Comparison of ENCODE assay signal across 8 cellular contexts in the genomic region with DNA sequence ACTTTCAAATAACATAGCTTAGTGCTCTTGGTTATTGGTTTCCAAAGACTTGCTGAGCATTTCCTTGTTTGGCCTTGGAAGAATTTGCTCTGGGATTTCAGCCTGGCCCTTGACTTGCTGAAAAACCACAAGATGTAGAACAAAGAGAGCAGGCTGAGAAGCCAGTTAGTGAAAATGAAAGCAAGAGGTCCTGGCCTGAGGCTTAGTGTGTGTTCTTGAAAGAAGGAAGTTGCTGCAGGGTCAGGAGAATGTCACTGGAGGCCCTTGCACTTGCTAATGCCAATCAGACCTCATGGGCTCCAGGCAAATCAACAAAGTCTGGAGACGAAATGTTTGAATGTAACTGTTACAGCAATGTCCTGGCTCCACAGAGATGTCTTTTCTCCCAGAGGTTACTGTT.
DNase-seq lines count a peak whose midpoint lies in the region; ATAC-seq and TF ChIP-seq lines count a peak whose summit lies in the region.

No MANE protein-coding gene starts in this region.

- H3K4me3 ChIP-seq in right cardiac atrium (ENCODE audit: low read length): no peak overlapping the region
- H3K4me3 ChIP-seq in effector memory CD4-positive, alpha-beta T cell (ENCODE audit: insufficient read depth, low read depth, low read length, poor library complexity, severe bottlenecking): no peak overlapping the region
- H3K4me3 ChIP-seq in CD8-positive, alpha-beta T cell (ENCODE audit: low read depth, low read length): no peak overlapping the region

- peaks cover 4% of the 10 kb centered on the region for H3K27me3 Mint-ChIP-seq in activated T-helper 1 cell treated with anti-CD3 and anti-CD28 coated beads, Interleukin-12 subunit alpha, Interleukin-12 subunit beta, Interleukin-2, Interleukin-4 antibody, amounts not matched to agents 30 ng/mL and 10 ng/mL and 1 ng/mL, durations not matched to agents 14 hours and 24 hours and 36 hours (ENCODE audit: insufficient read depth)
- no peaks in the 10 kb centered on the region for H3K27me3 Mint-ChIP-seq in CD8-positive, alpha-beta T cell (ENCODE audit: low read depth)

- ATAC-seq in GM21529 (IDR thresholded peaks at IDR 0.05; ENCODE audit: unreplicated experiment) (peak; percentile 100), right cardiac atrium (peak; percentile 85 to 90), sciatic nerve (peak; percentile 95)
- ATAC-seq in CD8-positive, alpha-beta T cell: no peak

- peaks cover 16% of the 10 kb centered on the region for H3K4me1 Mint-ChIP-seq in activated T-helper 1 cell treated with anti-CD3 and anti-CD28 coated beads, Interleukin-12 subunit alpha, Interleukin-12 subunit beta, Interleukin-2, Interleukin-4 antibody, amounts not matched to agents 30 ng/mL and 10 ng/mL and 1 ng/mL, durations not matched to agents 14 hours and 24 hours and 36 hours (ENCODE audit: low read depth)
- H3K4me1 Mint-ChIP-seq in CD8-positive, alpha-beta T cell (ENCODE audit: low read depth): peaks cover 7% of the 10 kb centered on the region

- CTCF ChIA-PET in CD8-positive, alpha-beta T cell (lab: Charles Lee): interaction anchor here (0.7 to 3.2 kb wide), 2 partner anchors 8 to 13 kb away, joined by 4 to 14 read pairs; no protein-coding TSS in a partner anchor

- H3K27me3 ChIP-seq in right cardiac atrium (ENCODE audit: control insufficient read depth, insufficient read depth): no peaks in the 10 kb centered on the region
- H3K27me3 ChIP-seq in effector memory CD4-positive, alpha-beta T cell (replicated peaks; ENCODE audit: control insufficient read depth, insufficient read depth, low read length, poor library complexity, severe bottlenecking): no peaks in the 10 kb centered on the region
- no peaks in the 10 kb centered on the region for H3K27me3 ChIP-seq in CD8-positive, alpha-beta T cell (ENCODE audit: insufficient read depth, low read length)

- H3K4me1 ChIP-seq in right cardiac atrium (ENCODE audit: control insufficient read depth, insufficient read depth, low read length): peaks cover 8% of the 10 kb centered on the region
- H3K4me1 ChIP-seq in effector memory CD4-positive, alpha-beta T cell (ENCODE audit: control insufficient read depth, insufficient read depth, low read length, poor library complexity, severe bottlenecking): no peaks in the 10 kb centered on the region
- peaks cover 6% of the 10 kb centered on the region for H3K4me1 ChIP-seq in CD8-positive, alpha-beta T cell (ENCODE audit: insufficient read depth, low read length)

- H3K27ac ChIP-seq in right cardiac atrium (ENCODE audit: low read length): peak overlapping the region; percentile 80
- no peak overlapping the region for H3K27ac ChIP-seq in effector memory CD4-positive, alpha-beta T cell (ENCODE audit: insufficient read depth, low read length, poor library complexity, severe bottlenecking)
- no peak overlapping the region for H3K27ac ChIP-seq in CD8-positive, alpha-beta T cell (ENCODE audit: low read depth, low read length)

- H3K4me3 Mint-ChIP-seq in activated T-helper 1 cell treated with anti-CD3 and anti-CD28 coated beads, Interleukin-12 subunit alpha, Interleukin-12 subunit beta, Interleukin-2, Interleukin-4 antibody, amounts not matched to agents 30 ng/mL and 10 ng/mL and 1 ng/mL, durations not matched to agents 14 hours and 24 hours and 36 hours: no peak overlapping the region
- no peak overlapping the region for H3K4me3 Mint-ChIP-seq in CD8-positive, alpha-beta T cell

- DNase-seq in GM04504 (ENCODE audit: low read depth) (peak; percentile 71), HT1080 (ENCODE audit: low read depth) (peak; percentile 85), right cardiac atrium (peak; percentile 41 to 72 (median 47)), sciatic nerve (ENCODE audit: low spot score) (peak; percentile 67)
- peak; percentile 16 for DNase-seq in activated T-helper 1 cell treated with anti-CD3 and anti-CD28 coated beads, Interleukin-12 subunit alpha, Interleukin-12 subunit beta, Interleukin-2, Interleukin-4 antibody, amounts not matched to agents 30 ng/mL and 10 ng/mL and 1 ng/mL, durations not matched to agents 14 hours and 24 hours and 36 hours (ENCODE audit: low spot score)
- DNase-seq in effector memory CD4-positive, alpha-beta T cell: no peak
- DNase-seq in CD8-positive, alpha-beta T cell: no peak

- TF ChIP-seq CTCF in CD8-positive, alpha-beta T cell (IDR thresholded peaks at IDR 0.05): no peak

- POLR2A ChIA-PET in CD8-positive, alpha-beta T cell (lab: Charles Lee): no interaction called here

- H3K9me3 Mint-ChIP-seq in activated T-helper 1 cell treated with anti-CD3 and anti-CD28 coated beads, Interleukin-12 subunit alpha, Interleukin-12 subunit beta, Interleukin-2, Interleukin-4 antibody, amounts not matched to agents 30 ng/mL and 10 ng/mL and 1 ng/mL, durations not matched to agents 14 hours and 24 hours and 36 hours: no peaks in the 10 kb centered on the region
- no peaks in the 10 kb centered on the region for H3K9me3 Mint-ChIP-seq in CD8-positive, alpha-beta T cell

- no peaks in the 10 kb centered on the region for H3K36me3 Mint-ChIP-seq in activated T-helper 1 cell treated with anti-CD3 and anti-CD28 coated beads, Interleukin-12 subunit alpha, Interleukin-12 subunit beta, Interleukin-2, Interleukin-4 antibody, amounts not matched to agents 30 ng/mL and 10 ng/mL and 1 ng/mL, durations not matched to agents 14 hours and 24 hours and 36 hours (ENCODE audit: low read depth)
- no peaks in the 10 kb centered on the region for H3K36me3 Mint-ChIP-seq in CD8-positive, alpha-beta T cell

- no peaks in the 10 kb centered on the region for H3K9me3 ChIP-seq in right cardiac atrium (ENCODE audit: control insufficient read depth, low read length)
- no peaks in the 10 kb centered on the region for H3K9me3 ChIP-seq in effector memory CD4-positive, alpha-beta T cell (ENCODE audit: control insufficient read depth, low read length)
- H3K9me3 ChIP-seq in CD8-positive, alpha-beta T cell (ENCODE audit: low read length): no peaks in the 10 kb centered on the region

- H3K36me3 ChIP-seq in effector memory CD4-positive, alpha-beta T cell (ENCODE audit: control insufficient read depth, insufficient read depth, low read length): no peaks in the 10 kb centered on the region
- H3K36me3 ChIP-seq in CD8-positive, alpha-beta T cell (ENCODE audit: insufficient read depth, low read length): no peaks in the 10 kb centered on the region

- intact Hi-C loops in activated T-helper 1 cell treated with anti-CD3 and anti-CD28 coated beads, Interleukin-12 subunit alpha, Interleukin-12 subunit beta, Interleukin-2, Interleukin-4 antibody, amounts not matched to agents 30 ng/mL and 10 ng/mL and 1 ng/mL, durations not matched to agents 14 hours and 24 hours and 36 hours (cut with micrococcal nuclease): no loop called here
- intact Hi-C loops in right cardiac atrium (cut with DNase I): loop anchor here (2.0 to 10.0 kb wide), 5 partner anchors 81 to 227 kb away; partner anchors contain the start of gene SYNPO2 (in 3 of the 4)
- intact Hi-C loops in sciatic nerve (cut with DNase I): no loop called here
- intact Hi-C loops in CD8-positive, alpha-beta T cell (cut with DNase I, micrococcal nuclease): no loop called here

- WGBS in right cardiac atrium: 0% methylated on average over 1 of the region's 1 CpG

- no peak overlapping the region for H3K27ac Mint-ChIP-seq in activated T-helper 1 cell treated with anti-CD3 and anti-CD28 coated beads, Interleukin-12 subunit alpha, Interleukin-12 subunit beta, Interleukin-2, Interleukin-4 antibody, amounts not matched to agents 30 ng/mL and 10 ng/mL and 1 ng/mL, durations not matched to agents 14 hours and 24 hours and 36 hours
- no peak overlapping the region for H3K27ac Mint-ChIP-seq in CD8-positive, alpha-beta T cell

Comparison
In these comparisons a context has a peak if more than half of its experiments do, and no peak if none do; other contexts are left out.
1. DNase-seq: peak in GM04504 (single experiment), HT1080 (single experiment), activated T-helper 1 cell treated with anti-CD3 and anti-CD28 coated beads, Interleukin-12 subunit alpha, Interleukin-12 subunit beta, Interleukin-2, Interleukin-4 antibody, amounts not matched to agents 30 ng/mL and 10 ng/mL and 1 ng/mL, durations not matched to agents 14 hours and 24 hours and 36 hours (single experiment), right cardiac atrium (3 of 3) and sciatic nerve (single experiment); none in effector memory CD4-positive, alpha-beta T cell (0 of 3) and CD8-positive, alpha-beta T cell (0 of 7).
2. intact Hi-C loops: an anchor here in right cardiac atrium (2.0 to 10.0 kb wide); none called in activated T-helper 1 cell treated with anti-CD3 and anti-CD28 coated beads, Interleukin-12 subunit alpha, Interleukin-12 subunit beta, Interleukin-2, Interleukin-4 antibody, amounts not matched to agents 30 ng/mL and 10 ng/mL and 1 ng/mL, durations not matched to agents 14 hours and 24 hours and 36 hours, sciatic nerve and CD8-positive, alpha-beta T cell.